Comparison of ENCODE assay signal across 1 cellular context in the genomic region with DNA sequence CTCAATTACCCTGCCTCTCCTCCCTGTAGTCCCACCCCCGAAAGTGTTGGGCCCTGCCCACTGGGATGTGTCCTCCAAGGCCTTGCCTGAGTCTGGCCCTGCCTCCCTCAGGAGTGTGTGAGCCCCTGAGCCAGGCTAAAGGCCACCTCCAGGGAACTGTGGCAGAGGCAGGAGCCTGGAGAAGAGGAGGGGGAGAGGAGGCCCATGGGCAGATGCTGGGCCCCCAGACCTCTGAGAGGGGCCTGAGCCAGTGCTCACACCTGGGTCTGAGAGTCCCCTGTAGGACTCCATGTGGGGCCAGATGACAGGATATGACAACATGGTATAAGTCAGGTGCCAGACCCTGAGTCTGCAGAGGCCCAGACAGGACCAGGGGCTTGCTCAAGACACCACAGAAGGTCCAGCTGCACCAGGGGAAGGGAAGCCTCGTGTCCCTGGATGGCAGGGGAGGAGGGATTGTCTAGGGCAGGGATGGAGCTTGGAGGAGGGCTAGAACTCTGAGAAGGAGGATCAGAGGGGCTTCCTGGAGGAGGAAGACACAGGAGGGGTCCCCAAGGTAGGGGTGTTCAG.
TF ChIP-seq lines count a peak whose summit lies in the region.

No MANE protein-coding gene starts in this region.

TF ChIP-seq in SK-N-SH, 30 proteins besides CTCF, POLR2A, EP300 and RAD21:
- TF ChIP-seq TAF1 (IDR thresholded peaks at IDR 0.05; ENCODE audit: borderline replicate concordance, low read depth, low read length), result no peak
- no peak for TF ChIP-seq POLR2AphosphoS5 (IDR thresholded peaks at IDR 0.05; ENCODE audit: low read depth, low read length)
- no peak for TF ChIP-seq FOSL2 (IDR thresholded peaks at IDR 0.05; ENCODE audit: borderline replicate concordance, low read depth)
- TF ChIP-seq SMC3 (IDR thresholded peaks at IDR 0.05; ENCODE audit: low read depth, low read length), result no peak
- TF ChIP-seq YY1 (IDR thresholded peaks at IDR 0.05; ENCODE audit: low read depth), result no peak
